12 cellular contexts compared by ENCODE assay signal in the genomic region with DNA sequence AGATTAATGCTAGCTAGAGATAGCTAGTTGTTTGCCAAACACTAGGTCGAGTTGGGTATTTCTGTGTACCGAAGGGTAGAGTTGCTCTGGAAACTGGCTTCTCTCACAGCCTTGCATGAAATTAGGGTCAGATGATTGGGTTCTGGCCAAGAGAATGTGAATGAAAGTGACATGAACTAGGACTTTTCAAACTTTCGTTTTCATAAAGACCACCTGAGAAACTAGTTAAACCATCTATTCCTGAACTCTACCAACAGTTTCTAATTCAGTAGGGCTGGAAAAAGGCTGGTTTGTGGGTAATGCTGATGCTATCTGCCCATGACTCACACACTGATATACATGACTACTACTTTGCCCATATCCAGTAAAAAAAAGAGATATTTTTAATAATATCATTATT.
DNase-seq lines count a peak whose midpoint lies in the region; FAIRE-seq and TF ChIP-seq lines count a peak whose summit lies in the region.
"Had no signal": no experiment of that assay in that cellular context is flagged by ENCODE, and none has a peak within 500 bp of the region (broad histone marks: within the 10 kb centered on the region; RNA-seq: fewer than 3 reads in every experiment).

No MANE protein-coding gene starts in this region.

- no peaks in the 10 kb centered on the region for H3K9me3 ChIP-seq in A673 (ENCODE audit: low read depth, low read length, poor library complexity, severe bottlenecking)

- TF ChIP-seq CTCF in bronchial epithelial cell (IDR thresholded peaks at IDR 0.05; ENCODE audit: insufficient read depth, low read length, severe bottlenecking) (no peak), A673 (conservative IDR thresholded peaks at IDR 0.05; ENCODE audit: low read depth, low read length) (no peak)

- H3K27me3 ChIP-seq in ACC112 (ENCODE audit: insufficient read depth, low read length) (no peaks in the 10 kb centered on the region), bronchial epithelial cell (ENCODE audit: control insufficient read depth, insufficient read depth, low read length) (no peaks in the 10 kb centered on the region), A673 (replicated peaks; ENCODE audit: insufficient read depth, low read depth, low read length, poor library complexity) (no peaks in the 10 kb centered on the region)
- H3K27me3 ChIP-seq: cardiac muscle cell had no signal

- intact Hi-C loops in A673 (cut with micrococcal nuclease; ENCODE audit: unreplicated experiment): no loop called here

- peak overlapping the region; percentile 94 for H2AFZ ChIP-seq in ACC112 (ENCODE audit: low read length, unreplicated experiment)

- H3K4me1 ChIP-seq in ACC112 (ENCODE audit: control insufficient read depth, insufficient read depth, low read length, unreplicated experiment): peaks cover 64% of the 10 kb centered on the region
- peaks cover 4% of the 10 kb centered on the region for H3K4me1 ChIP-seq in A673 (ENCODE audit: insufficient read depth, low read length, poor library complexity, severe bottlenecking)

- DNase-seq in M059J (ENCODE audit: low read depth) (peak; percentile 77), bronchial epithelial cell (ENCODE audit: low read depth) (peak; percentile 64), kidney tubule cell (ENCODE audit: low spot score) (peak; percentile 50), NCI-H1105 (lab: John Stamatoyannopoulos, UW) (no peak), DMS 273 (lab: John Stamatoyannopoulos, UW; ENCODE audit: unreplicated experiment) (no peak), A673 (ENCODE audit: low spot score) (no peak)
- no peak for DNase-seq in stimulated activated naive CD4-positive, alpha-beta T cell (lab: John Stamatoyannopoulos, UW)
- DNase-seq: activated CD4-positive, alpha-beta memory T cell treated with anti-CD3 and anti-CD28 coated beads, Interleukin-2, amount 10 ng/mL, durations not matched to agents 7 days and 5 days; activated effector memory CD4-positive, alpha-beta T cell treated with anti-CD3 and anti-CD28 coated beads, Interleukin-2, amount 50 U/mL, for 16 hours; NCI-H510A had no signal

- H3K4me3 ChIP-seq in ACC112 (ENCODE audit: low read depth, low read length) (peak overlapping the region; percentile 35; the same call in 1 of the 2 replicates), bronchial epithelial cell (ENCODE audit: low read depth, low read length) (no peak overlapping the region), A673 (ENCODE audit: low read depth, low read length, poor library complexity, severe bottlenecking) (no peak overlapping the region)
- H3K4me3 ChIP-seq: cardiac muscle cell had no signal

- no peaks in the 10 kb centered on the region for H3K79me2 ChIP-seq in ACC112 (ENCODE audit: control insufficient read depth, insufficient read depth, low read length, unreplicated experiment)

- peak overlapping the region; percentile 77 for H3K27ac ChIP-seq in ACC112 (ENCODE audit: low read depth, low read length)
- H3K27ac ChIP-seq in A673 (ENCODE audit: low read depth, low read length, poor library complexity, severe bottlenecking): no peak overlapping the region
- H3K27ac ChIP-seq: cardiac muscle cell had no signal

- CTCF ChIA-PET in A673 (lab: Charles Lee): no interaction called here

- FAIRE-seq in bronchial epithelial cell (lab: Jason Lieb, UNC): no peak

- BruUV-seq in A673 (replicated peaks; lab: Mats Ljungman, UMichigan): no TSS peak

- POLR2A ChIA-PET in A673 (lab: Charles Lee; ENCODE audit: low non-redundant PET): no interaction called here

- H3K36me3 ChIP-seq in ACC112 (ENCODE audit: insufficient read depth, low read length) (no peaks in the 10 kb centered on the region), bronchial epithelial cell (ENCODE audit: control insufficient read depth, insufficient read depth, low read length) (no peaks in the 10 kb centered on the region), A673 (ENCODE audit: insufficient read depth, low read length, poor library complexity, severe bottlenecking) (no peaks in the 10 kb centered on the region)
- H3K36me3 ChIP-seq: cardiac muscle cell had no signal

Comparison
In these comparisons a context has a peak if more than half of its experiments do, and no peak if none do; other contexts are left out.
1. DNase-seq: peak in M059J (single experiment), bronchial epithelial cell (single experiment) and kidney tubule cell (single experiment); none in NCI-H1105 (single experiment), DMS 273 (single experiment), A673 (single experiment) and stimulated activated naive CD4-positive, alpha-beta T cell (0 of 6).